14 cellular contexts compared by ENCODE assay signal in genomic region chr16:2166263-2167080, GRCh38. TPM values are rescaled to one million over a fixed set of nuclear protein-coding genes. Genes with fewer than 3 reads are reported as not detected.
DNase-seq lines count a peak whose midpoint lies in the region; ATAC-seq and TF ChIP-seq lines count a peak whose summit lies in the region.
"Had no signal": no experiment of that assay in that cellular context is flagged by ENCODE, and none has a peak within 500 bp of the region (broad histone marks: within the 10 kb centered on the region; RNA-seq: fewer than 3 reads in every experiment).

No MANE protein-coding gene starts in this region.

- intact Hi-C loops in breast epithelium (cut with DNase I; ENCODE audit: low total_unique reads) (no loop called here), MCF 10A (cut with micrococcal nuclease) (no loop called here), Panc1 (cut with micrococcal nuclease; ENCODE audit: unreplicated experiment) (no loop called here)

- H3K9me3 Mint-ChIP-seq in MCF 10A (ENCODE audit: unreplicated experiment): no peaks in the 10 kb centered on the region

- no peak overlapping the region for H3K4me3 Mint-ChIP-seq in MCF 10A (ENCODE audit: unreplicated experiment)

- H3K27me3 ChIP-seq in breast epithelium (no peaks in the 10 kb centered on the region), Panc1 (ENCODE audit: control insufficient read depth, insufficient read depth, low read length) (no peaks in the 10 kb centered on the region)
- H3K27me3 ChIP-seq: SJSA1 had no signal

- H3K27ac ChIP-seq in breast epithelium: peak overlapping the region; percentile 17 to 25
- no peak overlapping the region for H3K27ac ChIP-seq in Panc1 (ENCODE audit: low read length)
- H3K27ac ChIP-seq: C4-2B, SJSA1 had no signal

- CTCF ChIA-PET in MCF 10A (lab: Yijun Ruan, JAX): interaction anchor here (0.5 to 2.5 kb wide), 2 partner anchors 8 to 28 kb away, joined by 4 to 8 read pairs; no protein-coding TSS in a partner anchor
- CTCF ChIA-PET in Panc1 (lab: Charles Lee): no interaction called here

- H3K36me3 Mint-ChIP-seq in MCF 10A (ENCODE audit: insufficient read depth, unreplicated experiment): peaks cover 35% of the 10 kb centered on the region

- in situ Hi-C loops in Panc1 (cut with HindIII; ENCODE audit: low pct_unique_long_range_greater_than_20kb, low sequenced_read_pairs): no loop called here

- H3K36me3 ChIP-seq in breast epithelium (no peaks in the 10 kb centered on the region), Panc1 (ENCODE audit: control insufficient read depth, insufficient read depth, low read length) (peaks cover 4% of the 10 kb centered on the region; the same call in 1 of the 2 replicates)

- TF ChIP-seq CTCF in breast epithelium (IDR thresholded peaks at IDR 0.05): no peak
- no peak for TF ChIP-seq CTCF in MCF 10A (IDR thresholded peaks at IDR 0.05; ENCODE audit: unreplicated experiment)
- TF ChIP-seq CTCF in Panc1 (IDR thresholded peaks at IDR 0.05): no peak

- no peaks in the 10 kb centered on the region for H3K27me3 Mint-ChIP-seq in MCF 10A (ENCODE audit: insufficient read depth, unreplicated experiment)

- TF ChIP-seq POLR2A in breast epithelium (IDR thresholded peaks at IDR 0.05): no peak

- H3K4me3 ChIP-seq in breast epithelium (no peak overlapping the region), Panc1 (ENCODE audit: low read depth in 2 of 2, low read length in 2 of 2) (no peak overlapping the region)
- H3K4me3 ChIP-seq: SJSA1 had no signal

- peaks cover 16 to 17% of the 10 kb centered on the region in 2 donors for H3K4me1 ChIP-seq in breast epithelium
- H3K4me1 ChIP-seq in Panc1 (ENCODE audit: control insufficient read depth, insufficient read depth, low read length): no peaks in the 10 kb centered on the region
- H3K4me1 ChIP-seq: SJSA1 had no signal

- POLR2A ChIA-PET in MCF 10A (lab: Yijun Ruan, JAX): interaction anchor here (0.6 to 2.0 kb wide), 4 partner anchors 9 to 15 kb away, joined by 3 to 11 read pairs (median 4); partner anchors contain the start of gene TRAF7
- POLR2A ChIA-PET in Panc1 (lab: Charles Lee): interaction anchor here (0.9 kb wide), 1 partner anchor 11 kb away, joined by 3 read pairs; the partner anchor contains the start of gene TRAF7

- BruUV-seq in MCF 10A (replicated peaks; lab: Mats Ljungman, UMichigan) (no TSS peak), Panc1 (replicated peaks; lab: Mats Ljungman, UMichigan) (TSS peak; percentile 32)

- no peak for ATAC-seq in Panc1
- peak; percentile 62 for ATAC-seq in left lobe of liver
- no peak for ATAC-seq in HG02588 (IDR thresholded peaks at IDR 0.05; ENCODE audit: unreplicated experiment)

- no peak overlapping the region for H3K27ac Mint-ChIP-seq in MCF 10A (ENCODE audit: low read depth, unreplicated experiment)

- peaks cover 15% of the 10 kb centered on the region for H3K4me1 Mint-ChIP-seq in MCF 10A (ENCODE audit: insufficient read depth, unreplicated experiment)

- no peaks in the 10 kb centered on the region for H3K9me3 ChIP-seq in breast epithelium
- H3K9me3 ChIP-seq in Panc1 (ENCODE audit: control insufficient read depth, insufficient read depth, low read depth, low read length): no peaks in the 10 kb centered on the region
- H3K9me3 ChIP-seq: SJSA1 had no signal

- no peak for DNase-seq in breast epithelium (ENCODE audit: low spot score in 2 of 2)
- DNase-seq in MCF 10A (ENCODE audit: unreplicated experiment): no peak
- DNase-seq in Panc1 (ENCODE audit: low read depth, low spot score): no peak
- peak; percentile 74 for DNase-seq in left lobe of liver (ENCODE audit: low spot score)
- no peak for DNase-seq in NCI-H2107 (lab: John Stamatoyannopoulos, UW)
- DNase-seq in iPS-NIHi11 (ENCODE audit: low spot score): no peak
- DNase-seq: DND-41, H7, NCI-H1105 treated with DMSO at 0.1 percent for 48 hours, NCI-H187 treated with DMSO at 0.1 percent for 48 hours, NCI-H526 had no signal

RNA-seq across cellular contexts. Expression of gene TRAF7, which starts 10.9 kb away (rescaled TPM):
- total RNA-seq in breast epithelium: 10 to 100 TPM; 28.4 to 35.4 (median 32.5) TPM
- 87.4 and 98.6 TPM in 2 replicates for total RNA-seq in MCF 10A (2022)
- 108 TPM for total RNA-seq in Panc1 (2021; ENCODE audit: unreplicated experiment)
- polyA plus RNA-seq in Panc1 (2012; ENCODE audit: insufficient read length): 116 TPM
- total RNA-seq in left lobe of liver: 44.2 TPM

RNA-seq across cellular contexts. Expression of gene RAB26, which starts 18.0 kb away (rescaled TPM):
- total RNA-seq in breast epithelium: 1 to 10 TPM in 2 of 3 donors, not detected in 1; 3.5 to 3.9 TPM
- total RNA-seq in MCF 10A (2022): 0.81 and 1.0 TPM in 2 replicates
- total RNA-seq in Panc1 (2021; ENCODE audit: unreplicated experiment): 92.2 TPM
- polyA plus RNA-seq in Panc1 (2012; ENCODE audit: insufficient read length): 136 TPM
- 10.2 TPM for total RNA-seq in left lobe of liver

RNA-seq across cellular contexts. Expression of gene CASKIN1, which starts 29.9 kb away (rescaled TPM):
- total RNA-seq in breast epithelium: under 1 TPM in 2 of 3 donors, not detected in 1; 0.33 to 0.44 TPM
- 0.10 and 0.14 TPM in 2 replicates for total RNA-seq in MCF 10A (2022)
- total RNA-seq in Panc1 (2021; ENCODE audit: unreplicated experiment): 4.5 TPM
- polyA plus RNA-seq in Panc1 (2012; ENCODE audit: insufficient read length): 2.8 TPM
- total RNA-seq in left lobe of liver: 0.05 TPM
- total RNA-seq: SJSA1 had no signal

RNA-seq across cellular contexts. Expression of gene PKD1, which starts 30.8 kb away (rescaled TPM):
- total RNA-seq in breast epithelium (100 to 1,000 TPM in 2 of 3 donors, 10 to 100 TPM in 1; 74.2 to 110 (median 107) TPM), MCF 10A (2022) (159 and 187 TPM in 2 replicates), Panc1 (2021; ENCODE audit: unreplicated experiment) (279 TPM), left lobe of liver (65.0 TPM)
- polyA plus RNA-seq in Panc1 (2012; ENCODE audit: insufficient read length): 412 TPM

RNA-seq across cellular contexts. Expression of gene MLST8, which starts 38.8 kb away (rescaled TPM):
- total RNA-seq in breast epithelium: 10 to 100 TPM; 42.7 to 48.1 (median 46.5) TPM
- total RNA-seq in MCF 10A (2022): 63.4 and 87.6 TPM in 2 replicates
- 91.1 TPM for total RNA-seq in Panc1 (2021; ENCODE audit: unreplicated experiment)
- polyA plus RNA-seq in Panc1 (2012; ENCODE audit: insufficient read length): 129 TPM
- 16.9 TPM for total RNA-seq in left lobe of liver
